In the genomic region with DNA sequence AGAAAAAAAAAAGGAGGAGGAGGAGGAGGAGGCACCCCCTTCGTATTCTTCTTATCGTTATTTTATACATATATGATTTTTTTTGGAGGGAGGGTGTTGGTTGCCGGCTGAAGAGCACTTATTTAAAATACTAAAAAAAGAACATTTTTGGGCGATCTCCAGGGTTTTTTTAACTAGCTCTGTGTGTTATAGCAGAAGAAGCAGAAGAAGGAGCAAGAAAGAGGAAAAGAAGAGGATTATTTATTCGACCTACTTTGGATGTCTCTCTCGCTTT, we compare ENCODE assay signal across 9 cellular contexts. TPM values are rescaled to one million over a fixed set of nuclear protein-coding genes. Genes with fewer than 3 reads are reported as not detected.
A peak's percentile ranks its signal among the peaks of the same experiment; 100 is the strongest.
DNase-seq lines count a peak whose midpoint lies in the region; ATAC-seq, FAIRE-seq and TF ChIP-seq lines count a peak whose summit lies in the region.
"Had no signal": no experiment of that assay in that cellular context is flagged by ENCODE, and none has a peak within 500 bp of the region (broad histone marks: within the 10 kb centered on the region; RNA-seq: fewer than 3 reads in every experiment).

No MANE protein-coding gene starts in this region.

- H3K79me2 ChIP-seq in endothelial cell of umbilical vein (ENCODE audit: control insufficient read depth, insufficient read depth, low read length), result peaks cover 72% of the 10 kb centered on the region

- BruUV-seq in endothelial cell of umbilical vein (replicated peaks; lab: Mats Ljungman, UMichigan), result TSS peak; percentile 47

- 1 to 2% (median 1%) methylated on average over 6 of the region's 6 CpGs for WGBS in psoas muscle, 3 donors
- 2 to 4% (median 4%) methylated on average over 6 of the region's 6 CpGs for WGBS in small intestine, 3 donors

- no peak for ATAC-seq in psoas muscle
- ATAC-seq in stimulated activated naive CD8-positive, alpha-beta T cell treated with anti-CD3 and anti-CD28 coated beads, Interleukin-15, Interleukin-2, amounts not matched to agents 100 U/mL and 50 U/mL, for 24 hours, result no peak

- H3K4me2 ChIP-seq in endothelial cell of umbilical vein (ENCODE audit: insufficient read depth, low read length), result peak overlapping the region; percentile 96

- CTCF ChIA-PET in endothelial cell of umbilical vein (lab: Charles Lee), result interaction anchor here (0.8 to 5.8 kb wide), 12 partner anchors 8 to 1109 kb away, joined by 3 to 79 read pairs (median 4); no protein-coding TSS in a partner anchor

- no peak for TF ChIP-seq CTCF in NB4 (IDR thresholded peaks at IDR 0.05; ENCODE audit: low read depth, low read length)
- no peak for TF ChIP-seq CTCF in endothelial cell of umbilical vein (IDR thresholded peaks at IDR 0.05; ENCODE audit: extremely low read depth in 1 of 2, insufficient read depth in 1 of 2, low read depth in 1 of 2, low read length in 2 of 2)
- TF ChIP-seq CTCF in psoas muscle (IDR thresholded peaks at IDR 0.05), result no peak

- H3K9ac ChIP-seq in ES-I3 (ENCODE audit: low read depth, low read length) (0 out of 2 replicates have a peak overlapping the region, but pooled peaks have one; percentile 6), endothelial cell of umbilical vein (replicated peaks; ENCODE audit: extremely low read depth, insufficient read depth, low read length) (peak overlapping the region; percentile 95)

- H3K9me3 ChIP-seq in ES-I3 (ENCODE audit: control insufficient read depth, insufficient read depth, low read length), result no peaks in the 10 kb centered on the region
- H3K9me3 ChIP-seq in endothelial cell of umbilical vein (replicated peaks; ENCODE audit: control insufficient read depth, insufficient read depth, low read length), result no peaks in the 10 kb centered on the region
- H3K9me3 ChIP-seq in psoas muscle, result no peaks in the 10 kb centered on the region
- H3K9me3 ChIP-seq in small intestine (ENCODE audit: control insufficient read depth, low read depth), result no peaks in the 10 kb centered on the region

- FAIRE-seq in endothelial cell of umbilical vein (lab: Jason Lieb, UNC), result no peak
- FAIRE-seq in small intestine (lab: Jason Lieb, UNC), result no peak

- H3K4me1 ChIP-seq in ES-I3 (ENCODE audit: insufficient read depth, low read length), result peaks cover 4% of the 10 kb centered on the region; the same call in 1 of the 2 replicates
- H3K4me1 ChIP-seq in endothelial cell of umbilical vein (ENCODE audit: control insufficient read depth, extremely low read depth, insufficient read depth, low read length), result peaks cover 25% of the 10 kb centered on the region
- H3K4me1 ChIP-seq in psoas muscle, result peaks cover 7% of the 10 kb centered on the region
- H3K4me1 ChIP-seq in small intestine (ENCODE audit: control insufficient read depth in 2 of 2, insufficient read depth in 1 of 2, low read depth in 1 of 2, low read length in 1 of 2), result peaks cover 0 to 5% of the 10 kb centered on the region in 2 donors

- H4K20me1 ChIP-seq in endothelial cell of umbilical vein (replicated peaks; ENCODE audit: control insufficient read depth, extremely low read depth, insufficient read depth, low read length), result no peaks in the 10 kb centered on the region

- POLR2A ChIA-PET in endothelial cell of umbilical vein (lab: Charles Lee), result interaction anchor here (0.6 to 1.6 kb wide), 4 partner anchors 24 to 419 kb away, joined by 3 to 7 read pairs (median 5); no protein-coding TSS in a partner anchor

- no peak for TF ChIP-seq POLR2A in NB4 (IDR thresholded peaks at IDR 0.05; ENCODE audit: extremely low read depth, insufficient read length)
- no peak for TF ChIP-seq POLR2A in endothelial cell of umbilical vein (IDR thresholded peaks at IDR 0.05; ENCODE audit: low read depth, low read length)

- intact Hi-C loops in endothelial cell of umbilical vein (cut with micrococcal nuclease), result loop anchor here (1.0 to 10.0 kb wide), 9 partner anchors 37 to 1276 kb away; no protein-coding TSS in a partner anchor
- intact Hi-C loops in psoas muscle (cut with DNase I), result loop anchor here (5.0 to 10.0 kb wide), 3 partner anchors 39 to 334 kb away; no protein-coding TSS in a partner anchor

- no peaks in the 10 kb centered on the region for H3K9me1 ChIP-seq in endothelial cell of umbilical vein (replicated peaks; ENCODE audit: control insufficient read depth, extremely low read depth, insufficient read depth, low read length)

- no peak for DNase-seq in NB4 (ENCODE audit: low read depth)
- DNase-seq in endothelial cell of umbilical vein (ENCODE audit: low read depth, low spot score), result no peak
- no peak for DNase-seq in psoas muscle
- no peak for DNase-seq in stimulated activated naive CD8-positive, alpha-beta T cell treated with anti-CD3 and anti-CD28 coated beads, Interleukin-15, Interleukin-2, amounts not matched to agents 100 U/mL and 50 U/mL, for 24 hours
- DNase-seq in NCI-H2227 (lab: John Stamatoyannopoulos, UW; ENCODE audit: unreplicated experiment), result no peak
- no peak for DNase-seq in small intestine
- no peak for DNase-seq in nucleus accumbens (lab: John Stamatoyannopoulos, UW)
- DNase-seq: KG1 had no signal

- H3K36me3 ChIP-seq in ES-I3 (ENCODE audit: insufficient read depth, low read length) (no peaks in the 10 kb centered on the region), endothelial cell of umbilical vein (ENCODE audit: control insufficient read depth in 2 of 2, extremely low read depth in 1 of 2, insufficient read depth in 2 of 2, low read length in 2 of 2) (peaks cover 4% of the 10 kb centered on the region in 2 experiments), psoas muscle (ENCODE audit: insufficient read depth in 1 of 2, low read depth in 1 of 2) (no peaks in the 10 kb centered on the region), small intestine (ENCODE audit: control insufficient read depth in 2 of 2, insufficient read depth in 2 of 2, low read length in 2 of 2) (no peaks in the 10 kb centered on the region)

- H3K4me3 ChIP-seq in NB4 (ENCODE audit: low read depth, low read length), result peak overlapping the region; percentile 61
- H3K4me3 ChIP-seq in endothelial cell of umbilical vein (replicated peaks in 1 of 3; ENCODE audit: insufficient read depth in 1 of 3, low read depth in 1 of 3, low read length in 3 of 3), result peak overlapping the region; percentile 76 to 93 (median 85)
- peak overlapping the region; percentile 71 for H3K4me3 ChIP-seq in psoas muscle
- H3K4me3 ChIP-seq in small intestine (ENCODE audit: low read depth in 1 of 2, low read length in 2 of 2), result peak overlapping the region in 1 of 2 donors; percentile 74

- no peaks in the 10 kb centered on the region for H3K27me3 ChIP-seq in endothelial cell of umbilical vein (ENCODE audit: control insufficient read depth in 2 of 2, insufficient read depth in 2 of 2, low read length in 2 of 2)
- H3K27me3 ChIP-seq in psoas muscle (ENCODE audit: insufficient read depth in 3 of 3, low read length in 2 of 3), result peaks cover 0 to 30% (median 0%) of the 10 kb centered on the region in 3 donors
- H3K27me3 ChIP-seq in small intestine (ENCODE audit: control insufficient read depth in 2 of 2, insufficient read depth in 2 of 2, low read length in 2 of 2), result peaks cover 11 to 25% of the 10 kb centered on the region in 2 donors

- H3K27ac ChIP-seq in endothelial cell of umbilical vein (ENCODE audit: insufficient read depth, low read depth, low read length), result peak overlapping the region; percentile 86
- peak overlapping the region; percentile 41 for H3K27ac ChIP-seq in psoas muscle
- H3K27ac ChIP-seq in small intestine (ENCODE audit: low read depth in 1 of 2, low read length in 1 of 2), result no peak overlapping the region

- no peak overlapping the region for H2AFZ ChIP-seq in endothelial cell of umbilical vein (ENCODE audit: low read depth, low read length)

- dilution Hi-C loops in endothelial cell of umbilical vein (cut with MboI; ENCODE audit: extremely low pct_ligation_motif_present, low sequenced_read_pairs), result no loop called here

TF ChIP-seq in endothelial cell of umbilical vein, 7 proteins besides CTCF, POLR2A, EP300 and RAD21 (continues in another document):
- TF ChIP-seq, protein P1, sequence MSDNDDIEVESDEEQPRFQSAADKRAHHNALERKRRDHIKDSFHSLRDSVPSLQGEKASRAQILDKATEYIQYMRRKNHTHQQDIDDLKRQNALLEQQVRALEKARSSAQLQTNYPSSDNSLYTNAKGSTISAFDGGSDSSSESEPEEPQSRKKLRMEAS (IDR thresholded peaks at IDR 0.05; ENCODE audit: insufficient read depth, insufficient read length), result no peak
- TF ChIP-seq FOS (IDR thresholded peaks at IDR 0.05; ENCODE audit: borderline replicate concordance, insufficient read depth, low read length), result no peak
- no peak for TF ChIP-seq MYC (IDR thresholded peaks at IDR 0.05; ENCODE audit: low read depth, low read length)
- TF ChIP-seq EZH2 (IDR thresholded peaks at IDR 0.05; ENCODE audit: borderline replicate concordance, low read depth, low read length, severe bottlenecking), result no peak
- no peak for TF ChIP-seq GATA2 (IDR thresholded peaks at IDR 0.05; ENCODE audit: insufficient read depth, insufficient read length, low read depth, low read length)
- no peak for TF ChIP-seq POLR2AphosphoS5 (IDR thresholded peaks at IDR 0.05; ENCODE audit: insufficient read depth, low read depth, low read length)

RNA-seq across cellular contexts. Expression of a gene that starts 0.4 kb away (rescaled TPM):
- total RNA-seq in endothelial cell of umbilical vein (21.5 and 23.9 TPM in 2 replicates), psoas muscle (1 to 10 TPM in 3 of 4 donors, under 1 TPM in 1; 0.39 to 1.4 (median 1.2) TPM)
- polyA plus RNA-seq in endothelial cell of umbilical vein (33.4 and 38.7 TPM in 2 replicates), psoas muscle (1 to 10 TPM in 1 of 3 donors, under 1 TPM in 2; 0.57 to 1.4 (median 0.86) TPM), small intestine (10 to 100 TPM in 1 of 3 donors, 1 to 10 TPM in 1, under 1 TPM in 1; 0.67 to 12.1 (median 3.5) TPM)
- polyA plus RNA-seq in endothelial cell of umbilical vein (2011; cell fraction: cytosol; rRNA removed), result 31.6 and 42.3 TPM in 2 replicates
- 97.7 and 111 TPM in 2 replicates for polyA plus RNA-seq in endothelial cell of umbilical vein (2011; cell fraction: nucleus; rRNA removed)
- polyA plus RNA-seq in endothelial cell of umbilical vein (2012), result 38.8 and 50.2 TPM in 2 replicates
- polyA minus RNA-seq in endothelial cell of umbilical vein, result 24.0 and 27.0 TPM in 2 replicates
- polyA minus RNA-seq in endothelial cell of umbilical vein (2011; cell fraction: cytosol; rRNA and poly(A)+ RNA removed), result 58.8 TPM
- 30.2 and 53.4 TPM in 2 replicates for polyA minus RNA-seq in endothelial cell of umbilical vein (2011; cell fraction: nucleus; rRNA and poly(A)+ RNA removed)

RNA-seq across cellular contexts. Expression of a gene that starts 2.4 kb away (rescaled TPM):
- total RNA-seq in endothelial cell of umbilical vein, result 13.8 and 15.2 TPM in 2 replicates
- polyA plus RNA-seq in endothelial cell of umbilical vein, result 2.7 and 4.2 TPM in 2 replicates
- 7.2 and 7.4 TPM in 2 replicates for polyA plus RNA-seq in endothelial cell of umbilical vein (2011; cell fraction: cytosol; rRNA removed)
- polyA plus RNA-seq in endothelial cell of umbilical vein (2011; cell fraction: nucleus; rRNA removed), result 21.4 and 23.4 TPM in 2 replicates
- 13.3 and 18.0 TPM in 2 replicates for polyA plus RNA-seq in endothelial cell of umbilical vein (2012)
- 9.6 and 14.7 TPM in 2 replicates for polyA minus RNA-seq in endothelial cell of umbilical vein
- polyA minus RNA-seq in endothelial cell of umbilical vein (2011; cell fraction: cytosol; rRNA and poly(A)+ RNA removed), result 1.6 TPM
- polyA minus RNA-seq in endothelial cell of umbilical vein (2011; cell fraction: nucleus; rRNA and poly(A)+ RNA removed), result 95.5 and 106 TPM in 2 replicates
- 1 to 10 TPM in 1 of 4 donors, under 1 TPM in 3; 0.13 to 1.3 (median 0.55) TPM for total RNA-seq in psoas muscle
- 1 to 10 TPM in 1 of 3 donors, under 1 TPM in 2; 0.14 to 1.5 (median 0.42) TPM for polyA plus RNA-seq in psoas muscle
- 1 to 10 TPM in 2 of 3 donors, under 1 TPM in 1; 0.89 to 4.4 (median 3.5) TPM for polyA plus RNA-seq in small intestine

Comparison
In these comparisons a context has a peak if more than half of its experiments do, and no peak if none do; other contexts are left out.
1. H3K27ac ChIP-seq: peak in endothelial cell of umbilical vein (single experiment) and psoas muscle (single experiment); none in small intestine (0 of 2).